In genomic region chr1:83006271-83006670, GRCh38 we compare ENCODE assay signal across 38 cellular contexts.
"Had no signal": no experiment of that assay in that cellular context is flagged by ENCODE, and none has a peak within 500 bp of the region (broad histone marks: within the 10 kb centered on the region; RNA-seq: fewer than 3 reads in every experiment).

No MANE protein-coding gene starts in this region.

- DNase-seq: activated B cell treated with CpG ODN at 0.5 μM for 24 hours; activated CD4-positive, alpha-beta memory T cell treated with anti-CD3 and anti-CD28 coated beads for 36 hours; activated CD4-positive, alpha-beta T cell treated with anti-CD3 and anti-CD28 coated beads for 4 hours; activated CD4-positive, alpha-beta T cell treated with anti-CD3 and anti-CD28 coated beads, Interleukin-2, amount 50 U/mL, for 1 hour; activated CD4-positive, CD25-positive, alpha-beta regulatory T cell treated with anti-CD3 and anti-CD28 coated beads, Interleukin-2, amount 50 U/mL, for 72 hours; activated CD8-positive, alpha-beta memory T cell treated with anti-CD3 and anti-CD28 coated beads, Interleukin-2, amount 50 U/mL, for 4 hours; activated gamma-delta T cell treated with Interleukin-2 at 50 U/mL for 16 hours; activated naive CD4-positive, alpha-beta T cell treated with anti-CD3 and anti-CD28 coated beads for 36 hours; activated T-cell treated with anti-CD3 and anti-CD28 coated beads for 4 hours; activated T-cell treated with anti-CD3 and anti-CD28 coated beads, Interleukin-2, amount 50 U/mL, for 4 hours; adrenal gland; anterior cingulate cortex; Kasumi-1; KG1; MG63; NCI-H1048; NCI-H1105 treated with DMSO at 0.1 percent for 48 hours; NCI-H1436; NCI-H1694 treated with DMSO at 0.1 percent for 48 hours; NCI-H2029 treated with DMSO at 0.1 percent for 48 hours; NCI-H2107; NCI-H226; NCI-H510A; NCI-H526; NCI-H748 treated with DMSO at 0.1 percent for 48 hours; NK-92 treated with Interleukin-12 subunit alpha and Interleukin-12 subunit beta, amount 100 ng/mL, for 24 hours; PC-3; Peyer's patch; SIG-M5; SW 1271; T-helper 1 cell; T-helper 2 cell; T-helper 9 cell had no signal

- H3K36me3 ChIP-seq: adrenal gland, cardiac muscle cell, MG63, Peyer's patch had no signal

- ATAC-seq: activated naive CD4-positive, alpha-beta T cell treated with anti-CD3 and anti-CD28 coated beads, Interleukin-2, amount 50 U/mL, for 72 hours; activated T-cell treated with anti-CD3 and anti-CD28 coated beads, Interleukin-2, amount 50 U/mL, for 4 hours; PC-3; Right ventricle myocardium inferior had no signal

- H3K4me3 ChIP-seq: adrenal gland, cardiac muscle cell, MG63, Peyer's patch had no signal

- H3K9me3 ChIP-seq: adrenal gland, MG63, Peyer's patch had no signal

- H3K27ac ChIP-seq: adrenal gland, cardiac muscle cell, Peyer's patch, RWPE1, VCaP had no signal

- H3K27me3 ChIP-seq: adrenal gland, cardiac muscle cell, MG63, Peyer's patch had no signal

- H3K4me1 ChIP-seq: adrenal gland, Peyer's patch had no signal
